Comparison of ENCODE assay signal across 11 cellular contexts in genomic region chr1:75861831-75862230, GRCh38.
"Had no signal": no experiment of that assay in that cellular context is flagged by ENCODE, and none has a peak within 500 bp of the region (broad histone marks: within the 10 kb centered on the region; RNA-seq: fewer than 3 reads in every experiment).

No MANE protein-coding gene starts in this region.

- H3K27me3 Mint-ChIP-seq: activated naive CD4-positive, alpha-beta T cell treated with anti-CD3 and anti-CD28 coated beads, Interleukin-2, amount 10 ng/mL, durations not matched to agents 7 days and 5 days had no signal

- ATAC-seq: gastroesophageal sphincter; left lung; naive thymus-derived CD8-positive, alpha-beta T cell; stimulated activated effector memory CD8-positive, alpha-beta T cell treated with anti-CD3 and anti-CD28 coated beads, Interleukin-12 subunit alpha, Interleukin-12 subunit beta, amount 100 ng/mL, for 72 hours had no signal

- H3K9me3 ChIP-seq: ascending aorta, gastroesophageal sphincter, left lung, thoracic aorta had no signal

- H3K4me3 ChIP-seq: ascending aorta, gastroesophageal sphincter, left lung, thoracic aorta had no signal

- H3K36me3 ChIP-seq: ascending aorta, gastroesophageal sphincter, left lung, thoracic aorta had no signal

- H3K4me1 Mint-ChIP-seq: activated naive CD4-positive, alpha-beta T cell treated with anti-CD3 and anti-CD28 coated beads, Interleukin-2, amount 10 ng/mL, durations not matched to agents 7 days and 5 days; naive thymus-derived CD8-positive, alpha-beta T cell; stimulated activated effector memory CD8-positive, alpha-beta T cell treated with anti-CD3 and anti-CD28 coated beads, Interleukin-12 subunit alpha, Interleukin-12 subunit beta, amount 100 ng/mL, for 72 hours had no signal

- H3K4me1 ChIP-seq: ascending aorta, gastroesophageal sphincter, left lung had no signal

- H3K27ac ChIP-seq: ascending aorta, gastroesophageal sphincter, left lung, thoracic aorta had no signal

- DNase-seq: activated CD4-positive, alpha-beta T cell treated with anti-CD3 and anti-CD28 coated beads, Interleukin-2, amount 50 U/mL, for 48 hours; activated CD4-positive, CD25-positive, alpha-beta regulatory T cell treated with anti-CD3 and anti-CD28 coated beads, Interleukin-2, amount 50 U/mL, for 72 hours; activated naive CD4-positive, alpha-beta T cell treated with anti-CD3 and anti-CD28 coated beads, Interleukin-2, amount 10 ng/mL, durations not matched to agents 7 days and 5 days; kidney; left lung; naive thymus-derived CD8-positive, alpha-beta T cell; retina had no signal

- H3K27ac Mint-ChIP-seq: activated naive CD4-positive, alpha-beta T cell treated with anti-CD3 and anti-CD28 coated beads, Interleukin-2, amount 10 ng/mL, durations not matched to agents 7 days and 5 days; naive thymus-derived CD8-positive, alpha-beta T cell; stimulated activated effector memory CD8-positive, alpha-beta T cell treated with anti-CD3 and anti-CD28 coated beads, Interleukin-12 subunit alpha, Interleukin-12 subunit beta, amount 100 ng/mL, for 72 hours had no signal

- H3K36me3 Mint-ChIP-seq: activated naive CD4-positive, alpha-beta T cell treated with anti-CD3 and anti-CD28 coated beads, Interleukin-2, amount 10 ng/mL, durations not matched to agents 7 days and 5 days; stimulated activated effector memory CD8-positive, alpha-beta T cell treated with anti-CD3 and anti-CD28 coated beads, Interleukin-12 subunit alpha, Interleukin-12 subunit beta, amount 100 ng/mL, for 72 hours had no signal

- H3K4me3 Mint-ChIP-seq: activated naive CD4-positive, alpha-beta T cell treated with anti-CD3 and anti-CD28 coated beads, Interleukin-2, amount 10 ng/mL, durations not matched to agents 7 days and 5 days; naive thymus-derived CD8-positive, alpha-beta T cell; stimulated activated effector memory CD8-positive, alpha-beta T cell treated with anti-CD3 and anti-CD28 coated beads, Interleukin-12 subunit alpha, Interleukin-12 subunit beta, amount 100 ng/mL, for 72 hours had no signal

- H3K9me3 Mint-ChIP-seq: activated naive CD4-positive, alpha-beta T cell treated with anti-CD3 and anti-CD28 coated beads, Interleukin-2, amount 10 ng/mL, durations not matched to agents 7 days and 5 days; naive thymus-derived CD8-positive, alpha-beta T cell; stimulated activated effector memory CD8-positive, alpha-beta T cell treated with anti-CD3 and anti-CD28 coated beads, Interleukin-12 subunit alpha, Interleukin-12 subunit beta, amount 100 ng/mL, for 72 hours had no signal

- H3K27me3 ChIP-seq: ascending aorta, gastroesophageal sphincter, left lung had no signal
